In genomic region chr14:99035268-99035667, GRCh38 we compare ENCODE assay signal across 10 cellular contexts.
A peak's percentile ranks its signal among the peaks of the same experiment; 100 is the strongest.
DNase-seq lines count a peak whose midpoint lies in the region; ATAC-seq, FAIRE-seq and TF ChIP-seq lines count a peak whose summit lies in the region.
"Had no signal": no experiment of that assay in that cellular context is flagged by ENCODE, and none has a peak within 500 bp of the region (broad histone marks: within the 10 kb centered on the region; RNA-seq: fewer than 3 reads in every experiment).

No MANE protein-coding gene starts in this region.

- no peak for TF ChIP-seq POLR2A in GM12892 (IDR thresholded peaks at IDR 0.05; ENCODE audit: low read depth, low read length)

- peak; percentile 36 to 70 (median 54) for ATAC-seq in heart right ventricle
- peak; percentile 78 for ATAC-seq in sciatic nerve
- ATAC-seq in HG03097 (IDR thresholded peaks at IDR 0.05; ENCODE audit: low FRiP score, unreplicated experiment), result no peak
- no peak for ATAC-seq in HG02623 (IDR thresholded peaks at IDR 0.05; ENCODE audit: unreplicated experiment)
- no peak for ATAC-seq in GM21423 (IDR thresholded peaks at IDR 0.05; ENCODE audit: unreplicated experiment)

- FAIRE-seq in GM12892 (lab: Jason Lieb, UNC), result no peak

- peak overlapping the region; percentile 93 for H3K27ac ChIP-seq in SJSA1
- H3K27ac ChIP-seq in heart right ventricle, result peak overlapping the region in 2 of 10 donors; percentile 10 to 72

- intact Hi-C loops in heart right ventricle (cut with DNase I), result no loop called here
- intact Hi-C loops in sciatic nerve (cut with DNase I), result no loop called here

- H3K4me3 ChIP-seq in SJSA1 (no peak overlapping the region), heart right ventricle (peak overlapping the region in 1 of 10 donors; percentile 41)

- DNase-seq in Daoy (ENCODE audit: low read depth) (peak; percentile 79), SJSA1 (ENCODE audit: low read depth in 1 of 2, low spot score in 2 of 2) (no peak), heart right ventricle (peak; percentile 30 to 46), sciatic nerve (ENCODE audit: low spot score) (peak; percentile 76), GM12892 (ENCODE audit: insufficient read length) (no peak)
- DNase-seq: activated CD4-positive, CD25-positive, alpha-beta regulatory T cell; NCI-H510A treated with DMSO at 0.1 percent for 48 hours had no signal

- WGBS in heart right ventricle, 2 donors, result 60 to 64% methylated on average over 4 of the region's 4 CpGs

- no peaks in the 10 kb centered on the region for H3K36me3 ChIP-seq in SJSA1
- no peaks in the 10 kb centered on the region for H3K36me3 ChIP-seq in heart right ventricle

- H3K9me3 ChIP-seq in SJSA1 (replicated peaks), result no peaks in the 10 kb centered on the region
- no peaks in the 10 kb centered on the region for H3K9me3 ChIP-seq in heart right ventricle

- peaks cover 49% of the 10 kb centered on the region for H3K4me1 ChIP-seq in SJSA1 (replicated peaks)
- peaks cover 0 to 27% (median 6%) of the 10 kb centered on the region in 9 donors for H3K4me1 ChIP-seq in heart right ventricle

- H3K27me3 ChIP-seq in SJSA1 (replicated peaks) (no peaks in the 10 kb centered on the region), heart right ventricle (peaks cover 0 to 14% (median 0%) of the 10 kb centered on the region in 7 donors)

- TF ChIP-seq CTCF in heart right ventricle (IDR thresholded peaks at IDR 0.05), result no peak

Comparison
In these comparisons a context has a peak if more than half of its experiments do, and no peak if none do; other contexts are left out.
1. DNase-seq: peak in Daoy (single experiment), heart right ventricle (2 of 2) and sciatic nerve (single experiment); none in SJSA1 (0 of 2) and GM12892 (single experiment).
2. ATAC-seq: peak in heart right ventricle (8 of 8) and sciatic nerve (single experiment); none in HG03097 (single experiment), HG02623 (single experiment) and GM21423 (single experiment).